8 cellular contexts compared by ENCODE assay signal in the genomic region with DNA sequence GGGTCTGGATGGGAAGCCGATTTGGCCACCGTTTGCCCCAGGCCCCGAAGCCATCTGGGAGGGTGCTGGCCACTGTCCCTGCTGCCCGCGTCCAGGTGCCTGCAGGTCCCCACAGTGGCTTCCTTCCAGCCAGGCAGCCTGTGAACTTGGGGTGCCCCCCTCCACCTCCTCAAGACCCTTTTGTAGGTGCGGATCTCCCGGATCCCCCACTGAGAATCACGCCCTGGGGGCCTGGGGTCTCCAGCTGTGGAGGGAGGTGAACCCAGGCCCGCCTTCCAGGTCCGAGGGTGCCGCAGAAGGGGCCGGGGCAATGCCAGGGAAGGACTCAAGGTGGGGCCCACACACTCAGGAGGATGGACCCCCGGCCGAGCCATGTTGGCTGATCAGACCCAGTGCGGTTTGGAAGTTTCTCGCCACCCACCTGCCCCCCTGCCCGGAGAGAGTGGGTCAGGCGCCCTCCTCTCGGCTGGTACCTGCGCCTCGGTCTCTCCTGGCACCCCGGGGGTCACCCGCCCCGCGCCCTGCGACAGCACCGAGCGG. TPM values are rescaled to one million over a fixed set of nuclear protein-coding genes. Genes with fewer than 3 reads are reported as not detected.
DNase-seq lines count a peak whose midpoint lies in the region; ATAC-seq and TF ChIP-seq lines count a peak whose summit lies in the region.

No MANE protein-coding gene starts in this region.

- H3K27me3 ChIP-seq in aorta (ENCODE audit: control insufficient read depth in 1 of 2, insufficient read depth in 2 of 2, low read length in 1 of 2), result no peaks in the 10 kb centered on the region

- H3K27ac ChIP-seq in cingulate gyrus (ENCODE audit: low read depth, low read length) (peak overlapping the region; percentile 60), aorta (ENCODE audit: low read depth in 1 of 2, low read length in 2 of 2) (no peak overlapping the region)

- H3K36me3 ChIP-seq in aorta (ENCODE audit: control insufficient read depth in 1 of 2, insufficient read depth in 2 of 2, low read length in 1 of 2), result no peaks in the 10 kb centered on the region

- H3K4me3 Mint-ChIP-seq in stimulated activated naive CD8-positive, alpha-beta T cell treated with anti-CD3 and anti-CD28 coated beads, Interleukin-15, Interleukin-2, amounts not matched to agents 100 ng/mL and 50 ng/mL, for 24 hours, result peak overlapping the region; percentile 72
- H3K4me3 Mint-ChIP-seq in memory B cell, result peak overlapping the region; percentile 89
- H3K4me3 Mint-ChIP-seq in progenitor cell of endocrine pancreas (ENCODE audit: low read depth), result no peak overlapping the region

- no peak overlapping the region for H3K27ac Mint-ChIP-seq in stimulated activated naive CD8-positive, alpha-beta T cell treated with anti-CD3 and anti-CD28 coated beads, Interleukin-15, Interleukin-2, amounts not matched to agents 100 ng/mL and 50 ng/mL, for 24 hours
- H3K27ac Mint-ChIP-seq in memory B cell (no peak overlapping the region), progenitor cell of endocrine pancreas (no peak overlapping the region)

- no peak overlapping the region for H3K4me3 ChIP-seq in aorta (ENCODE audit: low read length in 2 of 2)

- H3K4me1 ChIP-seq in aorta (ENCODE audit: control insufficient read depth in 1 of 2, insufficient read depth in 2 of 2, low read length in 2 of 2), result no peaks in the 10 kb centered on the region

- no peaks in the 10 kb centered on the region for H3K9me3 Mint-ChIP-seq in stimulated activated naive CD8-positive, alpha-beta T cell treated with anti-CD3 and anti-CD28 coated beads, Interleukin-15, Interleukin-2, amounts not matched to agents 100 ng/mL and 50 ng/mL, for 24 hours
- H3K9me3 Mint-ChIP-seq in memory B cell (no peaks in the 10 kb centered on the region), progenitor cell of endocrine pancreas (ENCODE audit: low read depth) (no peaks in the 10 kb centered on the region)

- peaks cover 10% of the 10 kb centered on the region for H3K4me1 Mint-ChIP-seq in stimulated activated naive CD8-positive, alpha-beta T cell treated with anti-CD3 and anti-CD28 coated beads, Interleukin-15, Interleukin-2, amounts not matched to agents 100 ng/mL and 50 ng/mL, for 24 hours (ENCODE audit: low read depth)
- H3K4me1 Mint-ChIP-seq in memory B cell (peaks cover 12% of the 10 kb centered on the region), progenitor cell of endocrine pancreas (ENCODE audit: low read depth) (no peaks in the 10 kb centered on the region)

- WGBS in aorta, 2 donors, result 11 to 14% methylated on average over 22 to 28 of the region's 28 CpGs

- peaks cover 37% of the 10 kb centered on the region for H3K27me3 Mint-ChIP-seq in stimulated activated naive CD8-positive, alpha-beta T cell treated with anti-CD3 and anti-CD28 coated beads, Interleukin-15, Interleukin-2, amounts not matched to agents 100 ng/mL and 50 ng/mL, for 24 hours
- H3K27me3 Mint-ChIP-seq in memory B cell (peaks cover 13% of the 10 kb centered on the region), progenitor cell of endocrine pancreas (peaks cover 50% of the 10 kb centered on the region)

- TF ChIP-seq CTCF in progenitor cell of endocrine pancreas (IDR thresholded peaks at IDR 0.05; ENCODE audit: unreplicated experiment), result no peak

- no peak for DNase-seq in stimulated activated naive CD8-positive, alpha-beta T cell treated with anti-CD3 and anti-CD28 coated beads, Interleukin-15, Interleukin-2, amounts not matched to agents 100 U/mL and 50 U/mL, for 24 hours
- no peak for DNase-seq in memory B cell (ENCODE audit: low spot score in 2 of 2)
- peak; percentile 48 to 77 for DNase-seq in aorta
- no peak for DNase-seq in progenitor cell of endocrine pancreas (ENCODE audit: low spot score, unreplicated experiment)

- intact Hi-C loops in aorta (cut with DNase I), result no loop called here

- H3K36me3 Mint-ChIP-seq in stimulated activated naive CD8-positive, alpha-beta T cell treated with anti-CD3 and anti-CD28 coated beads, Interleukin-15, Interleukin-2, amounts not matched to agents 100 ng/mL and 50 ng/mL, for 24 hours (ENCODE audit: low read depth), result no peaks in the 10 kb centered on the region
- H3K36me3 Mint-ChIP-seq in memory B cell (no peaks in the 10 kb centered on the region), progenitor cell of endocrine pancreas (ENCODE audit: insufficient read depth) (no peaks in the 10 kb centered on the region)

- no peak for ATAC-seq in stimulated activated naive CD8-positive, alpha-beta T cell treated with anti-CD3 and anti-CD28 coated beads, Interleukin-15, Interleukin-2, amounts not matched to agents 100 U/mL and 50 U/mL, for 24 hours
- ATAC-seq in memory B cell (ENCODE audit: low read depth) (peak; percentile 4), aorta (ENCODE audit: low FRiP score) (no peak), GM18498 (IDR thresholded peaks at IDR 0.05; ENCODE audit: unreplicated experiment) (no peak), GM19328 (IDR thresholded peaks at IDR 0.05; ENCODE audit: unreplicated experiment) (no peak)

- H3K9me3 ChIP-seq in aorta (ENCODE audit: control insufficient read depth, low read length), result no peaks in the 10 kb centered on the region

RNA-seq across cellular contexts. Expression of a gene that starts 1.7 kb away (rescaled TPM):
- total RNA-seq in aorta (1 to 10 TPM; 1.9 to 5.4 TPM), progenitor cell of endocrine pancreas (0.48 and 0.49 TPM in 2 replicates)
- 1 to 10 TPM; 1.0 to 5.4 TPM for polyA plus RNA-seq in aorta

Comparison
In these comparisons a context has a peak if more than half of its experiments do, and no peak if none do; other contexts are left out.
1. DNase-seq: peak in aorta (2 of 2); none in stimulated activated naive CD8-positive, alpha-beta T cell treated with anti-CD3 and anti-CD28 coated beads, Interleukin-15, Interleukin-2, amounts not matched to agents 100 U/mL and 50 U/mL, for 24 hours (single experiment), memory B cell (0 of 2) and progenitor cell of endocrine pancreas (single experiment).